In the genomic region with DNA sequence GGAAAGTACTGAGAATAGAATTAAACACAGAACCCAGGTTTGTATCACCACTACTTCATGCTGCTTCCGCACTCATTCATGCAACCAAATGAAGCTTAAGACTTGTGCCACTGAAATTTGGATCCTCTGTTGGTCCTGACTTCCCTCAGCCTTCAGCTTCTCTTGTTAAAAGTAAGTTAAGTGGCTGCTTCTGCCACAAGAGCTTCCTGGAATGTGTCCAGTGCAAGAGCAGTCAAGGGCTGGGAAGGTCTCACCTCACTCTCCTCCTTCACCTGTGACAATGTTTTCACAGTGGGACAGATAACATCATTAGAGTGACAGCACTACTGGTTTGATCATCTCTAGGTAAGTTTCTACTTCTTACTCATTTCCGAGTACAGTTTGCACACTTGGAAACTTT, we compare ENCODE assay signal across 1 cellular context.
TF ChIP-seq lines count a peak whose summit lies in the region.

No MANE protein-coding gene starts in this region.

TF ChIP-seq in IMR-90, 13 proteins besides CTCF, POLR2A, EP300 and RAD21 (continued from another document):
- no peak for TF ChIP-seq USF2 (IDR thresholded peaks at IDR 0.05; ENCODE audit: low read depth, low read length)
- TF ChIP-seq ELK1 (IDR thresholded peaks at IDR 0.05; ENCODE audit: borderline replicate concordance, low read depth, low read length), result no peak
- TF ChIP-seq BHLHE40 (IDR thresholded peaks at IDR 0.05; ENCODE audit: low read depth, low read length), result no peak
- TF ChIP-seq MAFK (IDR thresholded peaks at IDR 0.05; ENCODE audit: low read depth, low read length), result no peak
